21 cellular contexts compared by ENCODE assay signal in genomic region chr6:780669-781068, GRCh38.
DNase-seq lines count a peak whose midpoint lies in the region; ATAC-seq, FAIRE-seq and TF ChIP-seq lines count a peak whose summit lies in the region.
"Had no signal": no experiment of that assay in that cellular context is flagged by ENCODE, and none has a peak within 500 bp of the region (broad histone marks: within the 10 kb centered on the region; RNA-seq: fewer than 3 reads in every experiment).

No MANE protein-coding gene starts in this region.

- no peaks in the 10 kb centered on the region for H3K9me1 ChIP-seq in K562 (ENCODE audit: control insufficient read depth, insufficient read depth, low read length)

- 14% methylated on average over 3 of the region's 3 CpGs for WGBS in K562 (ENCODE audit: insufficient coverage, low coverage, missing lambda C conversion rate)

- no peaks in the 10 kb centered on the region for H3K9me3 ChIP-seq in K562 (replicated peaks; ENCODE audit: control insufficient read depth, insufficient read depth, low read depth, low read length)
- H3K9me3 ChIP-seq: A549, Caco-2 had no signal

- peak; percentile 60 for FAIRE-seq in K562 (lab: Jason Lieb, UNC)
- FAIRE-seq: A549, D721Med, H54 had no signal

- no peak for TF ChIP-seq RAD21 in K562 (CRISPR knock-in tag; conservative IDR thresholded peaks at IDR 0.05 in 1 of 2, IDR thresholded peaks at IDR 0.05 in 1 of 2)

- no TSS peak for BruUV-seq in K562 (replicated peaks; lab: Mats Ljungman, UMichigan)

- CTCF ChIA-PET in K562 (lab: Yijun Ruan, JAX; ENCODE audit: low intra/inter-chr PET ratio): no interaction called here

- H3K4me3 ChIP-seq in K562: no peak overlapping the region
- H3K4me3 ChIP-seq: A549 had no signal

- TF ChIP-seq EP300 in K562 (IDR thresholded peaks at IDR 0.05; ENCODE audit: low read length): no peak

- TF ChIP-seq CTCF in K562 (IDR thresholded peaks at IDR 0.05 in 2 of 3, conservative IDR thresholded peaks at IDR 0.05 in 1 of 3; ENCODE audit: insufficient read depth in 2 of 3, low read depth in 1 of 3, low read length in 3 of 3): no peak

- intact Hi-C loops in K562 (cut with micrococcal nuclease): no loop called here

- H3K36me3 ChIP-seq in K562 (ENCODE audit: control insufficient read depth, insufficient read depth, low read length): no peaks in the 10 kb centered on the region

- H4K20me1 ChIP-seq in K562 (replicated peaks; ENCODE audit: control insufficient read depth, insufficient read depth, low read length): no peaks in the 10 kb centered on the region

- POLR2A ChIA-PET in K562 (lab: Yijun Ruan, JAX): interaction anchor here (1.1 to 1.4 kb wide), 4 partner anchors 10 to 173 kb away, joined by 3 to 4 read pairs (median 4); no protein-coding TSS in a partner anchor

- TF ChIP-seq POLR2A in K562 (conservative IDR thresholded peaks at IDR 0.05): no peak

- in situ Hi-C loops in K562 (cut with MboI): no loop called here

- 0 out of 4 replicates have a peak overlapping the region, but pooled peaks of 1 of the 2 experiments have one; percentile 2 for H3K9ac ChIP-seq in K562 (ENCODE audit: insufficient read depth in 1 of 2, low read depth in 2 of 2, low read length in 2 of 2)

- peaks cover 5 to 17% of the 10 kb centered on the region in 2 experiments for H3K4me1 ChIP-seq in K562 (replicated peaks in 1 of 2; ENCODE audit: control insufficient read depth in 2 of 2, insufficient read depth in 2 of 2, low read length in 2 of 2)

- ATAC-seq in K562: no peak
- ATAC-seq in left lobe of liver: peak; percentile 42
- no peak for ATAC-seq in GM21526 (IDR thresholded peaks at IDR 0.05; ENCODE audit: low FRiP score, unreplicated experiment)
- ATAC-seq: A549 had no signal

- H3K27me3 ChIP-seq in K562 (ENCODE audit: control insufficient read depth in 2 of 2, insufficient read depth in 2 of 2, low read length in 2 of 2): peaks cover 11 to 28% of the 10 kb centered on the region in 2 experiments; a peak in 4 of 5 replicates

- H3K27ac ChIP-seq in K562 (ENCODE audit: extremely low read depth, low read depth, low read length): no peak overlapping the region; the same call in 2 of the 3 replicates
- H3K27ac ChIP-seq: 22Rv1, C4-2B, HL-60 had no signal

- H2AFZ ChIP-seq in K562 (ENCODE audit: low read depth, low read length): peak overlapping the region; percentile 91

- H3K79me2 ChIP-seq in K562 (ENCODE audit: control insufficient read depth, insufficient read depth, low read length): no peaks in the 10 kb centered on the region

- H3K4me2 ChIP-seq in K562 (ENCODE audit: insufficient read depth, low read length): peak overlapping the region; percentile 84; the same call in 1 of the 2 replicates
- H3K4me2 ChIP-seq: A549 had no signal

- DNase-seq in DMS 273 (lab: John Stamatoyannopoulos, UW; ENCODE audit: unreplicated experiment): peak; percentile 57
- no peak for DNase-seq in DMS 273 treated with DMSO at 0.1 percent for 48 hours (lab: John Stamatoyannopoulos, UW)
- no peak for DNase-seq in K562 (ENCODE audit: extremely low read depth in 1 of 4, low spot score in 3 of 4)
- no peak for DNase-seq in left lobe of liver (ENCODE audit: low spot score)
- DNase-seq in NCI-H2196 treated with DMSO at 0.1 percent for 48 hours (lab: John Stamatoyannopoulos, UW; ENCODE audit: unreplicated experiment): no peak
- DNase-seq in NCI-H69 (lab: John Stamatoyannopoulos, UW): no peak
- DNase-seq: AML-193; Caco-2; CD4-positive, alpha-beta T cell; DMS79 treated with DMSO at 0.1 percent for 48 hours; GF-D8; HCEC 1CT; IMR-90; KBM-7 had no signal

TF ChIP-seq in K562, 482 proteins besides CTCF, POLR2A, EP300 and RAD21 (continues in another document):
- no peak for TF ChIP-seq TRIM24 (IDR thresholded peaks at IDR 0.05)
- TF ChIP-seq ZSCAN29 (IDR thresholded peaks at IDR 0.05): no peak
- TF ChIP-seq CUX1 (CRISPR knock-in tag; IDR thresholded peaks at IDR 0.05): no peak
- TF ChIP-seq, protein P1, sequence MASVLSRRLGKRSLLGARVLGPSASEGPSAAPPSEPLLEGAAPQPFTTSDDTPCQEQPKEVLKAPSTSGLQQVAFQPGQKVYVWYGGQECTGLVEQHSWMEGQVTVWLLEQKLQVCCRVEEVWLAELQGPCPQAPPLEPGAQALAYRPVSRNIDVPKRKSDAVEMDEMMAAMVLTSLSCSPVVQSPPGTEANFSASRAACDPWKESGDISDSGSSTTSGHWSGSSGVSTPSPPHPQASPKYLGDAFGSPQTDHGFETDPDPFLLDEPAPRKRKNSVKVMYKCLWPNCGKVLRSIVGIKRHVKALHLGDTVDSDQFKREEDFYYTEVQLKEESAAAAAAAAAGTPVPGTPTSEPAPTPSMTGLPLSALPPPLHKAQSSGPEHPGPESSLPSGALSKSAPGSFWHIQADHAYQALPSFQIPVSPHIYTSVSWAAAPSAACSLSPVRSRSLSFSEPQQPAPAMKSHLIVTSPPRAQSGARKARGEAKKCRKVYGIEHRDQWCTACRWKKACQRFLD (CRISPR knock-in tag; IDR thresholded peaks at IDR 0.05): no peak
- no peak for TF ChIP-seq CBFB (CRISPR knock-in tag; IDR thresholded peaks at IDR 0.05)
- no peak for TF ChIP-seq PHB2 (IDR thresholded peaks at IDR 0.05; ENCODE audit: low read depth)
- TF ChIP-seq, protein P2, sequence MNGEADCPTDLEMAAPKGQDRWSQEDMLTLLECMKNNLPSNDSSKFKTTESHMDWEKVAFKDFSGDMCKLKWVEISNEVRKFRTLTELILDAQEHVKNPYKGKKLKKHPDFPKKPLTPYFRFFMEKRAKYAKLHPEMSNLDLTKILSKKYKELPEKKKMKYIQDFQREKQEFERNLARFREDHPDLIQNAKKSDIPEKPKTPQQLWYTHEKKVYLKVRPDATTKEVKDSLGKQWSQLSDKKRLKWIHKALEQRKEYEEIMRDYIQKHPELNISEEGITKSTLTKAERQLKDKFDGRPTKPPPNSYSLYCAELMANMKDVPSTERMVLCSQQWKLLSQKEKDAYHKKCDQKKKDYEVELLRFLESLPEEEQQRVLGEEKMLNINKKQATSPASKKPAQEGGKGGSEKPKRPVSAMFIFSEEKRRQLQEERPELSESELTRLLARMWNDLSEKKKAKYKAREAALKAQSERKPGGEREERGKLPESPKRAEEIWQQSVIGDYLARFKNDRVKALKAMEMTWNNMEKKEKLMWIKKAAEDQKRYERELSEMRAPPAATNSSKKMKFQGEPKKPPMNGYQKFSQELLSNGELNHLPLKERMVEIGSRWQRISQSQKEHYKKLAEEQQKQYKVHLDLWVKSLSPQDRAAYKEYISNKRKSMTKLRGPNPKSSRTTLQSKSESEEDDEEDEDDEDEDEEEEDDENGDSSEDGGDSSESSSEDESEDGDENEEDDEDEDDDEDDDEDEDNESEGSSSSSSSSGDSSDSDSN (IDR thresholded peaks at IDR 0.05; ENCODE audit: borderline replicate concordance in 1 of 2, low read depth in 2 of 2, low read length in 2 of 2): no peak
- TF ChIP-seq, protein P3, sequence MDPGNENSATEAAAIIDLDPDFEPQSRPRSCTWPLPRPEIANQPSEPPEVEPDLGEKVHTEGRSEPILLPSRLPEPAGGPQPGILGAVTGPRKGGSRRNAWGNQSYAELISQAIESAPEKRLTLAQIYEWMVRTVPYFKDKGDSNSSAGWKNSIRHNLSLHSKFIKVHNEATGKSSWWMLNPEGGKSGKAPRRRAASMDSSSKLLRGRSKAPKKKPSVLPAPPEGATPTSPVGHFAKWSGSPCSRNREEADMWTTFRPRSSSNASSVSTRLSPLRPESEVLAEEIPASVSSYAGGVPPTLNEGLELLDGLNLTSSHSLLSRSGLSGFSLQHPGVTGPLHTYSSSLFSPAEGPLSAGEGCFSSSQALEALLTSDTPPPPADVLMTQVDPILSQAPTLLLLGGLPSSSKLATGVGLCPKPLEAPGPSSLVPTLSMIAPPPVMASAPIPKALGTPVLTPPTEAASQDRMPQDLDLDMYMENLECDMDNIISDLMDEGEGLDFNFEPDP (CRISPR knock-in tag; IDR thresholded peaks at IDR 0.05): no peak
